Comparison of ENCODE assay signal across 1 cellular context in genomic region chr13:77274126-77274525, GRCh38.
TF ChIP-seq lines count a peak whose summit lies in the region.

No MANE protein-coding gene starts in this region.

TF ChIP-seq in IMR-90, 13 proteins besides CTCF, POLR2A, EP300 and RAD21 (continued from another document):
- TF ChIP-seq ELK1 (IDR thresholded peaks at IDR 0.05; ENCODE audit: borderline replicate concordance, low read depth, low read length), result no peak
- no peak for TF ChIP-seq CHD1 (IDR thresholded peaks at IDR 0.05; ENCODE audit: low read depth, low read length)
